Comparison of ENCODE assay signal across 18 cellular contexts in the genomic region with DNA sequence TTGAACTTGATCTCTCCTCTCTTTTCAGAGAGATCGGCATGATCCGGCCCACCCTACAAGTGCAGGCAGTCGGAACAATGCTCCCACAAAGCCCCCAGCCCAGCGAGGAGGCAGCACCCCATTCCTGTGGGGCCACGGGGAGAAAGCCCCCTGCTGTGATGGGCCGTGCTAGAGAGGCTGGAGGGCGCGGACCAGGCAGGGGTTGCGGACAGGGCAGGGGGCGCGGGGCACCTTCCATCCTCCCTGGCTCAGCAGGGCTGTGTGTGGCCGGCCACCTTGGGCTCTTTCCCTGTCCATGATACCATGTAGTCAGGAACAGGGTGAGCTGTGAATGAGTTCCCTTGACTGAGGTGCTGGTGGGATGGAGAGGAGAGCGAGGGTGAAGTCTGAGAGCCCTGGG.
"Had no signal": no experiment of that assay in that cellular context is flagged by ENCODE, and none has a peak within 500 bp of the region (broad histone marks: within the 10 kb centered on the region; RNA-seq: fewer than 3 reads in every experiment).

No MANE protein-coding gene starts in this region.

- H3K4me1 ChIP-seq: SJSA1 had no signal

- H3K9me3 Mint-ChIP-seq: activated CD4-positive, alpha-beta T cell treated with anti-CD3 and anti-CD28 coated beads, Interleukin-2, amount 10 ng/mL, durations not matched to agents 24 days and 14 days; activated naive CD8-positive, alpha-beta T cell treated with anti-CD3 and anti-CD28 coated beads for 36 hours; activated T-cell treated with anti-CD3 and anti-CD28 coated beads, Interleukin-2, amount 50 U/mL, for 24 hours; T-helper 1 cell treated with Interleukin-12 subunit alpha and Interleukin-12 subunit beta and Interleukin-4 antibody, amounts not matched to agents 30 μg/mL and 1 μg/mL, for 36 hours had no signal

- H3K36me3 ChIP-seq: MG63, SJSA1 had no signal

- H3K4me3 ChIP-seq: MG63, SJSA1 had no signal

- H3K27ac ChIP-seq: SJSA1 had no signal

- H3K27ac Mint-ChIP-seq: activated CD4-positive, alpha-beta T cell treated with anti-CD3 and anti-CD28 coated beads, Interleukin-2, amount 10 ng/mL, durations not matched to agents 24 days and 14 days; activated CD8-positive, alpha-beta memory T cell treated with anti-CD3 and anti-CD28 coated beads, Interleukin-2, amount 10 ng/mL, durations not matched to agents 7 days and 5 days; activated naive CD4-positive, alpha-beta T cell treated with anti-CD3 and anti-CD28 coated beads, Interleukin-2, amount 10 ng/mL, durations not matched to agents 7 days and 5 days; activated naive CD8-positive, alpha-beta T cell treated with anti-CD3 and anti-CD28 coated beads for 36 hours; activated T-cell treated with anti-CD3 and anti-CD28 coated beads, Interleukin-2, amount 50 U/mL, for 24 hours; T-helper 1 cell treated with Interleukin-12 subunit alpha and Interleukin-12 subunit beta and Interleukin-4 antibody, amounts not matched to agents 30 μg/mL and 1 μg/mL, for 36 hours had no signal

- DNase-seq: activated CD4-positive, alpha-beta T cell treated with anti-CD3 and anti-CD28 coated beads, Interleukin-2, amount 10 ng/mL, durations not matched to agents 24 days and 14 days; activated CD4-positive, alpha-beta T cell treated with anti-CD3 and anti-CD28 coated beads, Interleukin-2, amount 50 U/mL, for 48 hours; activated CD8-positive, alpha-beta memory T cell treated with anti-CD3 and anti-CD28 coated beads, Interleukin-2, amount 10 ng/mL, durations not matched to agents 7 days and 5 days; activated gamma-delta T cell treated with Interleukin-2 at 50 U/mL for 16 hours; activated naive CD4-positive, alpha-beta T cell treated with anti-CD3 and anti-CD28 coated beads, Interleukin-2, amount 10 ng/mL, durations not matched to agents 7 days and 5 days; activated naive CD8-positive, alpha-beta T cell treated with anti-CD3 and anti-CD28 coated beads for 36 hours; activated T-cell treated with anti-CD3 and anti-CD28 coated beads, Interleukin-2, amount 50 U/mL, for 24 hours; MG63; NCI-H1092 treated with DMSO at 0.1 percent for 48 hours; NCI-H1417 treated with DMSO at 0.1 percent for 48 hours; NCI-H1694; NCI-H2029 treated with DMSO at 0.1 percent for 48 hours; NCI-H524; PC-3; SHP77 had no signal

- ATAC-seq: activated CD4-positive, CD25-positive, alpha-beta regulatory T cell treated with anti-CD3 and anti-CD28 coated beads, Interleukin-2, amount 50 U/mL, for 24 hours; activated CD8-positive, alpha-beta memory T cell treated with anti-CD3 and anti-CD28 coated beads, Interleukin-2, amount 10 ng/mL, durations not matched to agents 7 days and 5 days; PC-3 had no signal

- H3K27me3 ChIP-seq: SJSA1 had no signal

- H3K4me3 Mint-ChIP-seq: activated CD4-positive, alpha-beta T cell treated with anti-CD3 and anti-CD28 coated beads, Interleukin-2, amount 10 ng/mL, durations not matched to agents 24 days and 14 days; activated CD8-positive, alpha-beta memory T cell treated with anti-CD3 and anti-CD28 coated beads, Interleukin-2, amount 10 ng/mL, durations not matched to agents 7 days and 5 days; activated naive CD4-positive, alpha-beta T cell treated with anti-CD3 and anti-CD28 coated beads, Interleukin-2, amount 10 ng/mL, durations not matched to agents 7 days and 5 days; activated naive CD8-positive, alpha-beta T cell treated with anti-CD3 and anti-CD28 coated beads for 36 hours; activated T-cell treated with anti-CD3 and anti-CD28 coated beads, Interleukin-2, amount 50 U/mL, for 24 hours; T-helper 1 cell treated with Interleukin-12 subunit alpha and Interleukin-12 subunit beta and Interleukin-4 antibody, amounts not matched to agents 30 μg/mL and 1 μg/mL, for 36 hours had no signal

- H3K4me1 Mint-ChIP-seq: activated CD8-positive, alpha-beta memory T cell treated with anti-CD3 and anti-CD28 coated beads, Interleukin-2, amount 10 ng/mL, durations not matched to agents 7 days and 5 days; activated naive CD4-positive, alpha-beta T cell treated with anti-CD3 and anti-CD28 coated beads, Interleukin-2, amount 10 ng/mL, durations not matched to agents 7 days and 5 days; activated naive CD8-positive, alpha-beta T cell treated with anti-CD3 and anti-CD28 coated beads for 36 hours had no signal

- H3K36me3 Mint-ChIP-seq: activated CD8-positive, alpha-beta memory T cell treated with anti-CD3 and anti-CD28 coated beads, Interleukin-2, amount 10 ng/mL, durations not matched to agents 7 days and 5 days; activated naive CD4-positive, alpha-beta T cell treated with anti-CD3 and anti-CD28 coated beads, Interleukin-2, amount 10 ng/mL, durations not matched to agents 7 days and 5 days; activated naive CD8-positive, alpha-beta T cell treated with anti-CD3 and anti-CD28 coated beads for 36 hours had no signal

- H3K9me3 ChIP-seq: MG63 had no signal
